23 cellular contexts compared by ENCODE assay signal in genomic region chr5:152297866-152298265, GRCh38.
"Had no signal": no experiment of that assay in that cellular context is flagged by ENCODE, and none has a peak within 500 bp of the region (broad histone marks: within the 10 kb centered on the region; RNA-seq: fewer than 3 reads in every experiment).

No MANE protein-coding gene starts in this region.

- H3K4me3 Mint-ChIP-seq: memory B cell had no signal

- H3K36me3 Mint-ChIP-seq: memory B cell had no signal

- H3K9me3 Mint-ChIP-seq: memory B cell had no signal

- H3K9me3 ChIP-seq: esophagus squamous epithelium, gastrocnemius medialis, heart right ventricle, left lung, lower lobe of right lung had no signal

- H3K27ac Mint-ChIP-seq: memory B cell had no signal

- H3K27ac ChIP-seq: coronary artery, dorsolateral prefrontal cortex, epithelial cell of prostate, esophagus squamous epithelium, gastrocnemius medialis, heart right ventricle, left lung, lower lobe of right lung had no signal

- H3K4me1 ChIP-seq: esophagus squamous epithelium, gastrocnemius medialis, heart right ventricle, left lung, lower lobe of right lung had no signal

- ATAC-seq: esophagus mucosa, gastrocnemius medialis, heart right ventricle, left cardiac atrium, left lung, left ventricle myocardium superior, lower lobe of right lung had no signal

- H3K36me3 ChIP-seq: esophagus squamous epithelium, gastrocnemius medialis, heart right ventricle, left lung, lower lobe of right lung had no signal

- DNase-seq: dermis blood vessel endothelial cell; dorsolateral prefrontal cortex; effector CD4-positive, alpha-beta T cell; effector memory CD4-positive, alpha-beta T cell; erythroblast; esophagus squamous epithelium; foreskin fibroblast; foreskin melanocyte; gastrocnemius medialis; glutamatergic neuron; head of caudate nucleus; heart right ventricle; hippocampal formation; left cardiac atrium; left lung; left ventricle myocardium superior; lower lobe of right lung; mesendoderm; midbrain had no signal

- H3K4me3 ChIP-seq: coronary artery, dorsolateral prefrontal cortex, esophagus squamous epithelium, gastrocnemius medialis, heart right ventricle, left lung, lower lobe of right lung had no signal

- H3K27me3 ChIP-seq: dorsolateral prefrontal cortex, esophagus squamous epithelium, gastrocnemius medialis, heart right ventricle, left lung had no signal

- H3K4me1 Mint-ChIP-seq: memory B cell had no signal
